In genomic region chr3:61875976-61876671, GRCh38 we compare ENCODE assay signal across 1 cellular context.
TF ChIP-seq lines count a peak whose summit lies in the region.

No MANE protein-coding gene starts in this region.

TF ChIP-seq in GM23338, 12 proteins besides CTCF, POLR2A, EP300 and RAD21 (continued from another document):
- no peak for TF ChIP-seq ZNF462 (CRISPR knock-in tag; IDR thresholded peaks at IDR 0.05)
